ENCODE assay signal across 10 cellular contexts in the genomic region with DNA sequence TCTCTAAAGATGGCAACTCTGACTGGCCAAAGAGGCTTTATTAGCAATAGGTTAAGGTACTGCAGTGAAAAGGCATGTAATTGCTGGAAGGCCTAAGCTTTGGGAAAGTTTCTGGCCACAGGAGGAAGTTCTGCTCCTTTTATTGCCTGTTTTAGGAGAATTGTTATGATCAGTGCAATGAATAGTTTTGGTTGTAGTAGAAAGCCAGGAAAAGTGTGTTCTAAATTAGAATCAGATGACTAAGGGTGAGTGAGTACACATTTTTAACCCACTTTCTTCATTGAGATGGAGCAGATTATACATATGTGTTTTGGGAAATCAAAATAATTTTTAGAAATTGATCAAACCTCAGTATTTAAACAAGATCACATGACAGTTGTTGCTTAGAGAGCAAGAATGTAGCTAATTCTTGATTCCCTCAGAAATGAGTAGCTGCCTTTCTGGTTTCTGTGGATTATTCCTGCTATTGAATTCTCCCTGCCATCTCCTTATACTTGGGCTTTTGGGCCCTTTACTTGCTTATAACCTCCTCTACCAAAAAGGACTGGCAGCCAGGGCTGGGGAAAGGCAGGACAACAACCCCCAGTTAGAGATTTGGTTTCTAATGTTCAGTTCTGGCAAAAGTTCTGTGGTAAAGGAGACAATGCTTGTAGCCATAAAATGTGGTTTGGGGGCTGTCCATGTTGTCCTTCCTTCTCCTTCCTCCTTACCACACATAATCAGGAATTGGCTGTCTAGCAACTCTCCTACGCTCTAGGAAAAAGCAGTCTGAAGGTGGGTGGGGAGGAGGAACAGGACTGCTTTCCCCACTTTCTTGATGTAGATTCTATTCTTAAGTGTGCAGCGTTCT.
A peak's percentile ranks its signal among the peaks of the same experiment; 100 is the strongest.
DNase-seq lines count a peak whose midpoint lies in the region; TF ChIP-seq lines count a peak whose summit lies in the region.
"Had no signal": no experiment of that assay in that cellular context is flagged by ENCODE, and none has a peak within 500 bp of the region (broad histone marks: within the 10 kb centered on the region; RNA-seq: fewer than 3 reads in every experiment).

No MANE protein-coding gene starts in this region.

- DNase-seq in T-helper 2 cell treated with Interferon-gamma antibody and Interleukin-4, amounts not matched to agents 5 μg/mL and 100 μg/mL, for 36 hours (ENCODE audit: low spot score), result no peak
- DNase-seq in T-helper 2 cell, result no peak
- DNase-seq in SK-N-SH, result no peak
- DNase-seq in fibroblast of the conjunctiva (ENCODE audit: low read depth), result peak; percentile 38
- peak; percentile 71 for DNase-seq in stromal cell of bone marrow (ENCODE audit: low read depth)
- no peak for DNase-seq in NCI-H1436 treated with DMSO at 0.1 percent for 48 hours (lab: John Stamatoyannopoulos, UW)
- no peak for DNase-seq in activated CD4-positive, CD25-positive, alpha-beta regulatory T cell treated with anti-CD3 and anti-CD28 coated beads, Interleukin-2, amount 50 U/mL, for 72 hours
- no peak for DNase-seq in dorsolateral prefrontal cortex
- DNase-seq: cerebellar nuclear complex, islet precursor cell had no signal

- peak overlapping the region; percentile 76 for H3K4me3 Mint-ChIP-seq in T-helper 2 cell treated with Interferon-gamma antibody and Interleukin-4, amounts not matched to agents 5 μg/mL and 100 μg/mL, for 36 hours

- POLR2A ChIA-PET in SK-N-SH (lab: Yijun Ruan, JAX), result no interaction called here

- H3K9me2 ChIP-seq in SK-N-SH, result no peaks in the 10 kb centered on the region

- H3K4me2 ChIP-seq in SK-N-SH, result peak overlapping the region; percentile 40; the same call in 1 of the 2 replicates

- H3K9ac ChIP-seq in SK-N-SH, result no peak overlapping the region

- H3K27me3 Mint-ChIP-seq in T-helper 2 cell treated with Interferon-gamma antibody and Interleukin-4, amounts not matched to agents 5 μg/mL and 100 μg/mL, for 36 hours (ENCODE audit: low read depth), result no peaks in the 10 kb centered on the region

- intact Hi-C loops in dorsolateral prefrontal cortex (cut with DNase I), result no loop called here

- TF ChIP-seq EP300 in SK-N-SH (IDR thresholded peaks at IDR 0.05; ENCODE audit: borderline replicate concordance in 1 of 2, low read depth in 1 of 2, low read length in 1 of 2), result peak in 1 of 2 experiments; percentile 40; a peak in 1 of 4 replicates

- H3K36me3 Mint-ChIP-seq in T-helper 2 cell treated with Interferon-gamma antibody and Interleukin-4, amounts not matched to agents 5 μg/mL and 100 μg/mL, for 36 hours (ENCODE audit: low read depth), result peaks cover 46% of the 10 kb centered on the region

- H3K27me3 ChIP-seq in SK-N-SH (ENCODE audit: insufficient read depth), result no peaks in the 10 kb centered on the region
- no peaks in the 10 kb centered on the region for H3K27me3 ChIP-seq in dorsolateral prefrontal cortex

- H3K27ac Mint-ChIP-seq in T-helper 2 cell treated with Interferon-gamma antibody and Interleukin-4, amounts not matched to agents 5 μg/mL and 100 μg/mL, for 36 hours, result peak overlapping the region; percentile 86

- H3K9me3 ChIP-seq in SK-N-SH, result no peaks in the 10 kb centered on the region

- H3K27ac ChIP-seq in SK-N-SH (ENCODE audit: low read depth in 2 of 2, low read length in 1 of 2), result peak overlapping the region; percentile 60 to 83; a peak in 3 of 4 replicates
- H3K27ac ChIP-seq in dorsolateral prefrontal cortex, result peak overlapping the region in 13 of 59 donors; percentile 2 to 53 (median 18)

- WGBS in SK-N-SH (ENCODE audit: low lambda C conversion rate), result 37% methylated on average over 2 of the region's 2 CpGs

- peaks cover 0 to 9% of the 10 kb centered on the region in 2 experiments; a peak in 2 of 4 replicates for H3K4me1 ChIP-seq in SK-N-SH (ENCODE audit: control insufficient read depth in 1 of 2, insufficient read depth in 2 of 2, low read depth in 1 of 2, low read length in 1 of 2)

- H3K9me3 Mint-ChIP-seq in T-helper 2 cell treated with Interferon-gamma antibody and Interleukin-4, amounts not matched to agents 5 μg/mL and 100 μg/mL, for 36 hours, result peaks cover 53% of the 10 kb centered on the region

- peaks cover 42% of the 10 kb centered on the region for H3K4me1 Mint-ChIP-seq in T-helper 2 cell treated with Interferon-gamma antibody and Interleukin-4, amounts not matched to agents 5 μg/mL and 100 μg/mL, for 36 hours (ENCODE audit: low read depth)

- no peaks in the 10 kb centered on the region for H4K20me1 ChIP-seq in SK-N-SH (ENCODE audit: insufficient read depth)

- CTCF ChIA-PET in SK-N-SH (lab: Yijun Ruan, JAX), result no interaction called here

- H3K36me3 ChIP-seq in SK-N-SH (replicated peaks in 1 of 2; ENCODE audit: control insufficient read depth in 1 of 2, insufficient read depth in 2 of 2, low read length in 1 of 2), result no peaks in the 10 kb centered on the region

- no peak for TF ChIP-seq RAD21 in SK-N-SH (IDR thresholded peaks at IDR 0.05; ENCODE audit: low read length)

- no peaks in the 10 kb centered on the region for H3K79me2 ChIP-seq in SK-N-SH (ENCODE audit: insufficient read depth)

- H3K4me3 ChIP-seq in SK-N-SH (ENCODE audit: low read depth in 2 of 2, low read length in 1 of 2), result no peak overlapping the region
- no peak overlapping the region for H3K4me3 ChIP-seq in dorsolateral prefrontal cortex

- H3F3A ChIP-seq in SK-N-SH (replicated peaks; ENCODE audit: insufficient read depth), result peaks cover 14% of the 10 kb centered on the region

- peak overlapping the region; percentile 50; the same call in 1 of the 2 replicates for H2AFZ ChIP-seq in SK-N-SH (ENCODE audit: low read depth)

- TF ChIP-seq CTCF in SK-N-SH (IDR thresholded peaks at IDR 0.05) (no peak), dorsolateral prefrontal cortex (IDR thresholded peaks at IDR 0.05 in 54 of 56, conservative IDR thresholded peaks at IDR 0.05 in 2 of 56; ENCODE audit: low read depth in 1 of 56, partially characterized antibody in 56 of 56) (no peak)

TF ChIP-seq in SK-N-SH, 30 proteins besides CTCF, POLR2A, EP300 and RAD21 (continues in another document):
- TF ChIP-seq NRF1 (IDR thresholded peaks at IDR 0.05; ENCODE audit: low read depth, low read length) (no peak), TCF12 (IDR thresholded peaks at IDR 0.05) (peak; percentile 92), POLR2AphosphoS5 (IDR thresholded peaks at IDR 0.05; ENCODE audit: low read depth, low read length) (peak; percentile 47; the same call in 1 of the 2 replicates), FOSL2 (IDR thresholded peaks at IDR 0.05; ENCODE audit: borderline replicate concordance, low read depth) (peak; percentile 45; the same call in 1 of the 2 replicates), JUND (IDR thresholded peaks at IDR 0.05) (peak; percentile 52), MEF2A (IDR thresholded peaks at IDR 0.05; ENCODE audit: borderline replicate concordance, low read depth) (peak; percentile 76; the same call in 1 of the 2 replicates)
- TF ChIP-seq, protein P1, sequence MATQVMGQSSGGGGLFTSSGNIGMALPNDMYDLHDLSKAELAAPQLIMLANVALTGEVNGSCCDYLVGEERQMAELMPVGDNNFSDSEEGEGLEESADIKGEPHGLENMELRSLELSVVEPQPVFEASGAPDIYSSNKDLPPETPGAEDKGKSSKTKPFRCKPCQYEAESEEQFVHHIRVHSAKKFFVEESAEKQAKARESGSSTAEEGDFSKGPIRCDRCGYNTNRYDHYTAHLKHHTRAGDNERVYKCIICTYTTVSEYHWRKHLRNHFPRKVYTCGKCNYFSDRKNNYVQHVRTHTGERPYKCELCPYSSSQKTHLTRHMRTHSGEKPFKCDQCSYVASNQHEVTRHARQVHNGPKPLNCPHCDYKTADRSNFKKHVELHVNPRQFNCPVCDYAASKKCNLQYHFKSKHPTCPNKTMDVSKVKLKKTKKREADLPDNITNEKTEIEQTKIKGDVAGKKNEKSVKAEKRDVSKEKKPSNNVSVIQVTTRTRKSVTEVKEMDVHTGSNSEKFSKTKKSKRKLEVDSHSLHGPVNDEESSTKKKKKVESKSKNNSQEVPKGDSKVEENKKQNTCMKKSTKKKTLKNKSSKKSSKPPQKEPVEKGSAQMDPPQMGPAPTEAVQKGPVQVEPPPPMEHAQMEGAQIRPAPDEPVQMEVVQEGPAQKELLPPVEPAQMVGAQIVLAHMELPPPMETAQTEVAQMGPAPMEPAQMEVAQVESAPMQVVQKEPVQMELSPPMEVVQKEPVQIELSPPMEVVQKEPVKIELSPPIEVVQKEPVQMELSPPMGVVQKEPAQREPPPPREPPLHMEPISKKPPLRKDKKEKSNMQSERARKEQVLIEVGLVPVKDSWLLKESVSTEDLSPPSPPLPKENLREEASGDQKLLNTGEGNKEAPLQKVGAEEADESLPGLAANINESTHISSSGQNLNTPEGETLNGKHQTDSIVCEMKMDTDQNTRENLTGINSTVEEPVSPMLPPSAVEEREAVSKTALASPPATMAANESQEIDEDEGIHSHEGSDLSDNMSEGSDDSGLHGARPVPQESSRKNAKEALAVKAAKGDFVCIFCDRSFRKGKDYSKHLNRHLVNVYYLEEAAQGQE (IDR thresholded peaks at IDR 0.05; ENCODE audit: low read depth, low read length), result no peak
- TF ChIP-seq, protein P2, sequence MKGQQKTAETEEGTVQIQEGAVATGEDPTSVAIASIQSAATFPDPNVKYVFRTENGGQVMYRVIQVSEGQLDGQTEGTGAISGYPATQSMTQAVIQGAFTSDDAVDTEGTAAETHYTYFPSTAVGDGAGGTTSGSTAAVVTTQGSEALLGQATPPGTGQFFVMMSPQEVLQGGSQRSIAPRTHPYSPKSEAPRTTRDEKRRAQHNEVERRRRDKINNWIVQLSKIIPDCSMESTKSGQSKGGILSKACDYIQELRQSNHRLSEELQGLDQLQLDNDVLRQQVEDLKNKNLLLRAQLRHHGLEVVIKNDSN (IDR thresholded peaks at IDR 0.05; ENCODE audit: borderline replicate concordance, low read depth), result 0 out of 2 replicates have a peak, but pooled peaks have one; percentile 35
- TF ChIP-seq, protein P3, sequence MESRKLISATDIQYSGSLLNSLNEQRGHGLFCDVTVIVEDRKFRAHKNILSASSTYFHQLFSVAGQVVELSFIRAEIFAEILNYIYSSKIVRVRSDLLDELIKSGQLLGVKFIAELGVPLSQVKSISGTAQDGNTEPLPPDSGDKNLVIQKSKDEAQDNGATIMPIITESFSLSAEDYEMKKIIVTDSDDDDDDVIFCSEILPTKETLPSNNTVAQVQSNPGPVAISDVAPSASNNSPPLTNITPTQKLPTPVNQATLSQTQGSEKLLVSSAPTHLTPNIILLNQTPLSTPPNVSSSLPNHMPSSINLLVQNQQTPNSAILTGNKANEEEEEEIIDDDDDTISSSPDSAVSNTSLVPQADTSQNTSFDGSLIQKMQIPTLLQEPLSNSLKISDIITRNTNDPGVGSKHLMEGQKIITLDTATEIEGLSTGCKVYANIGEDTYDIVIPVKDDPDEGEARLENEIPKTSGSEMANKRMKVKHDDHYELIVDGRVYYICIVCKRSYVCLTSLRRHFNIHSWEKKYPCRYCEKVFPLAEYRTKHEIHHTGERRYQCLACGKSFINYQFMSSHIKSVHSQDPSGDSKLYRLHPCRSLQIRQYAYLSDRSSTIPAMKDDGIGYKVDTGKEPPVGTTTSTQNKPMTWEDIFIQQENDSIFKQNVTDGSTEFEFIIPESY (IDR thresholded peaks at IDR 0.05; ENCODE audit: borderline replicate concordance, low read depth), result no peak

Comparison
In these comparisons a context has a peak if more than half of its experiments do, and no peak if none do; other contexts are left out.
1. DNase-seq: peak in fibroblast of the conjunctiva (single experiment) and stromal cell of bone marrow (single experiment); none in T-helper 2 cell treated with Interferon-gamma antibody and Interleukin-4, amounts not matched to agents 5 μg/mL and 100 μg/mL, for 36 hours (single experiment), T-helper 2 cell (0 of 5), SK-N-SH (single experiment), NCI-H1436 treated with DMSO at 0.1 percent for 48 hours (single experiment), activated CD4-positive, CD25-positive, alpha-beta regulatory T cell treated with anti-CD3 and anti-CD28 coated beads, Interleukin-2, amount 50 U/mL, for 72 hours (single experiment) and dorsolateral prefrontal cortex (0 of 10).